Comparison of ENCODE assay signal across 1 cellular context in the genomic region with DNA sequence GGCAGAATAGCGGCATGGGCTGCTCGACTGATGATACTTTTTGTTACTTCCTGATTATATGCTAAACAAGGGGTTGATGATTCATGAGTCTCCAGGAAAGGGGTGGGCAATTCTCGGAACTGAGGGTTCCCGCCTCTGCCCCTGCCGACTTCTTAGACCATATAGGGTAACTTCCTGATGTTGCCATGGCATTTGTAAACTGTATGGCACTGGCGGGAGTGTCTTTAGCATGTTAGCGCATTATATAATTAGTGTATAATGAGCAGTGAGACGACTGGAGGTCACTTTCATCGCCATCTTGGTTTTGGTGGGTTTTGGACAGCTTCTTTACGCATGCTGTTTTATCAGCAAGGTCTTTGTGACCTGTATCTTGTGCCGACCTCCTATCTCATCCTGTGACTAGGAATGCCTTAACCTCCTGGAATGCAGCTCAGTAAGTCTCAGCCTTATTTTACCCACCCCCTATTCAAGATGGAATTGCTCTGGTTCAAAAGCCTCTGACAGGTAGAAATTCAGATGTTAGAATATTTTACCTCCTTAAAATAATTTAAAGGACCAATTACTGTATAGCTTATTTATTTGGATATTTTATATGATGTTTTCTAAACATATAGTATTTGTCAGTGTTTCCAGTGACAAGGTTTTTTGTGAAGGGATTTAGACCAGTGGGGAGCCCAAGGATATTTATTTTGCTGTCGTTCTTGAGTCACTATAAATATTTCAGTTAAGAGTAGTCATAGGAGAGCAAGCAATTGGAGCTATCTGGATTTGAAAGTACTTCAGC.
A peak's percentile ranks its signal among the peaks of the same experiment; 100 is the strongest.
TF ChIP-seq lines count a peak whose summit lies in the region.

No MANE protein-coding gene starts in this region.

TF ChIP-seq in K562, 482 proteins besides CTCF, POLR2A, EP300 and RAD21 (continued from another document and continues in another):
- TF ChIP-seq, protein P1, sequence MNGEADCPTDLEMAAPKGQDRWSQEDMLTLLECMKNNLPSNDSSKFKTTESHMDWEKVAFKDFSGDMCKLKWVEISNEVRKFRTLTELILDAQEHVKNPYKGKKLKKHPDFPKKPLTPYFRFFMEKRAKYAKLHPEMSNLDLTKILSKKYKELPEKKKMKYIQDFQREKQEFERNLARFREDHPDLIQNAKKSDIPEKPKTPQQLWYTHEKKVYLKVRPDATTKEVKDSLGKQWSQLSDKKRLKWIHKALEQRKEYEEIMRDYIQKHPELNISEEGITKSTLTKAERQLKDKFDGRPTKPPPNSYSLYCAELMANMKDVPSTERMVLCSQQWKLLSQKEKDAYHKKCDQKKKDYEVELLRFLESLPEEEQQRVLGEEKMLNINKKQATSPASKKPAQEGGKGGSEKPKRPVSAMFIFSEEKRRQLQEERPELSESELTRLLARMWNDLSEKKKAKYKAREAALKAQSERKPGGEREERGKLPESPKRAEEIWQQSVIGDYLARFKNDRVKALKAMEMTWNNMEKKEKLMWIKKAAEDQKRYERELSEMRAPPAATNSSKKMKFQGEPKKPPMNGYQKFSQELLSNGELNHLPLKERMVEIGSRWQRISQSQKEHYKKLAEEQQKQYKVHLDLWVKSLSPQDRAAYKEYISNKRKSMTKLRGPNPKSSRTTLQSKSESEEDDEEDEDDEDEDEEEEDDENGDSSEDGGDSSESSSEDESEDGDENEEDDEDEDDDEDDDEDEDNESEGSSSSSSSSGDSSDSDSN (IDR thresholded peaks at IDR 0.05; ENCODE audit: borderline replicate concordance in 1 of 2, low read depth in 2 of 2, low read length in 2 of 2) = no peak
- TF ChIP-seq, protein P2, sequence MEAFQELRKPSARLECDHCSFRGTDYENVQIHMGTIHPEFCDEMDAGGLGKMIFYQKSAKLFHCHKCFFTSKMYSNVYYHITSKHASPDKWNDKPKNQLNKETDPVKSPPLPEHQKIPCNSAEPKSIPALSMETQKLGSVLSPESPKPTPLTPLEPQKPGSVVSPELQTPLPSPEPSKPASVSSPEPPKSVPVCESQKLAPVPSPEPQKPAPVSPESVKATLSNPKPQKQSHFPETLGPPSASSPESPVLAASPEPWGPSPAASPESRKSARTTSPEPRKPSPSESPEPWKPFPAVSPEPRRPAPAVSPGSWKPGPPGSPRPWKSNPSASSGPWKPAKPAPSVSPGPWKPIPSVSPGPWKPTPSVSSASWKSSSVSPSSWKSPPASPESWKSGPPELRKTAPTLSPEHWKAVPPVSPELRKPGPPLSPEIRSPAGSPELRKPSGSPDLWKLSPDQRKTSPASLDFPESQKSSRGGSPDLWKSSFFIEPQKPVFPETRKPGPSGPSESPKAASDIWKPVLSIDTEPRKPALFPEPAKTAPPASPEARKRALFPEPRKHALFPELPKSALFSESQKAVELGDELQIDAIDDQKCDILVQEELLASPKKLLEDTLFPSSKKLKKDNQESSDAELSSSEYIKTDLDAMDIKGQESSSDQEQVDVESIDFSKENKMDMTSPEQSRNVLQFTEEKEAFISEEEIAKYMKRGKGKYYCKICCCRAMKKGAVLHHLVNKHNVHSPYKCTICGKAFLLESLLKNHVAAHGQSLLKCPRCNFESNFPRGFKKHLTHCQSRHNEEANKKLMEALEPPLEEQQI (IDR thresholded peaks at IDR 0.05) = no peak; the same call in 1 of the 2 replicates
- TF ChIP-seq CHD2 (IDR thresholded peaks at IDR 0.05; ENCODE audit: low read depth, low read length) = 0 out of 2 replicates have a peak, but pooled peaks have one; percentile 45
- no peak for TF ChIP-seq SPI1 (IDR thresholded peaks at IDR 0.05; ENCODE audit: borderline replicate concordance, low read depth, low read length)
- TF ChIP-seq, protein P3, sequence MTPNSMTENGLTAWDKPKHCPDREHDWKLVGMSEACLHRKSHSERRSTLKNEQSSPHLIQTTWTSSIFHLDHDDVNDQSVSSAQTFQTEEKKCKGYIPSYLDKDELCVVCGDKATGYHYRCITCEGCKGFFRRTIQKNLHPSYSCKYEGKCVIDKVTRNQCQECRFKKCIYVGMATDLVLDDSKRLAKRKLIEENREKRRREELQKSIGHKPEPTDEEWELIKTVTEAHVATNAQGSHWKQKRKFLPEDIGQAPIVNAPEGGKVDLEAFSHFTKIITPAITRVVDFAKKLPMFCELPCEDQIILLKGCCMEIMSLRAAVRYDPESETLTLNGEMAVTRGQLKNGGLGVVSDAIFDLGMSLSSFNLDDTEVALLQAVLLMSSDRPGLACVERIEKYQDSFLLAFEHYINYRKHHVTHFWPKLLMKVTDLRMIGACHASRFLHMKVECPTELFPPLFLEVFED (CRISPR knock-in tag; conservative IDR thresholded peaks at IDR 0.05) = peak; percentile 76; the same call in 1 of the 2 replicates
- peak; percentile 75 for TF ChIP-seq SUPT5H (IDR thresholded peaks at IDR 0.05)
- TF ChIP-seq, protein P4, sequence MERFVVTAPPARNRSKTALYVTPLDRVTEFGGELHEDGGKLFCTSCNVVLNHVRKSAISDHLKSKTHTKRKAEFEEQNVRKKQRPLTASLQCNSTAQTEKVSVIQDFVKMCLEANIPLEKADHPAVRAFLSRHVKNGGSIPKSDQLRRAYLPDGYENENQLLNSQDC (CRISPR knock-in tag; IDR thresholded peaks at IDR 0.05) = peak; percentile 85; the same call in 1 of the 2 replicates
- TF ChIP-seq, protein P5, sequence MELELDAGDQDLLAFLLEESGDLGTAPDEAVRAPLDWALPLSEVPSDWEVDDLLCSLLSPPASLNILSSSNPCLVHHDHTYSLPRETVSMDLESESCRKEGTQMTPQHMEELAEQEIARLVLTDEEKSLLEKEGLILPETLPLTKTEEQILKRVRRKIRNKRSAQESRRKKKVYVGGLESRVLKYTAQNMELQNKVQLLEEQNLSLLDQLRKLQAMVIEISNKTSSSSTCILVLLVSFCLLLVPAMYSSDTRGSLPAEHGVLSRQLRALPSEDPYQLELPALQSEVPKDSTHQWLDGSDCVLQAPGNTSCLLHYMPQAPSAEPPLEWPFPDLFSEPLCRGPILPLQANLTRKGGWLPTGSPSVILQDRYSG (tag; conservative IDR thresholded peaks at IDR 0.05; ENCODE audit: low read depth) = peak; percentile 96
- TF ChIP-seq GABPB1 (CRISPR knock-in tag; IDR thresholded peaks at IDR 0.05) = no peak; the same call in 1 of the 2 replicates
- TF ChIP-seq ATF7 (IDR thresholded peaks at IDR 0.05) = peak; percentile 96
- TF ChIP-seq, protein P6, sequence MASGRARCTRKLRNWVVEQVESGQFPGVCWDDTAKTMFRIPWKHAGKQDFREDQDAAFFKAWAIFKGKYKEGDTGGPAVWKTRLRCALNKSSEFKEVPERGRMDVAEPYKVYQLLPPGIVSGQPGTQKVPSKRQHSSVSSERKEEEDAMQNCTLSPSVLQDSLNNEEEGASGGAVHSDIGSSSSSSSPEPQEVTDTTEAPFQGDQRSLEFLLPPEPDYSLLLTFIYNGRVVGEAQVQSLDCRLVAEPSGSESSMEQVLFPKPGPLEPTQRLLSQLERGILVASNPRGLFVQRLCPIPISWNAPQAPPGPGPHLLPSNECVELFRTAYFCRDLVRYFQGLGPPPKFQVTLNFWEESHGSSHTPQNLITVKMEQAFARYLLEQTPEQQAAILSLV (tag; IDR thresholded peaks at IDR 0.05) = peak; percentile 16; the same call in 1 of the 2 replicates
- TF ChIP-seq TAF7 (tag; IDR thresholded peaks at IDR 0.05) = peak; percentile 92
- peak; percentile 29; the same call in 1 of the 2 replicates for TF ChIP-seq MYNN (IDR thresholded peaks at IDR 0.05)
- no peak for TF ChIP-seq MYNN (CRISPR knock-in tag; IDR thresholded peaks at IDR 0.05)
- 0 out of 2 replicates have a peak, but pooled peaks have one; percentile 56 for TF ChIP-seq ERF (CRISPR knock-in tag; IDR thresholded peaks at IDR 0.05)
- TF ChIP-seq, protein P7, sequence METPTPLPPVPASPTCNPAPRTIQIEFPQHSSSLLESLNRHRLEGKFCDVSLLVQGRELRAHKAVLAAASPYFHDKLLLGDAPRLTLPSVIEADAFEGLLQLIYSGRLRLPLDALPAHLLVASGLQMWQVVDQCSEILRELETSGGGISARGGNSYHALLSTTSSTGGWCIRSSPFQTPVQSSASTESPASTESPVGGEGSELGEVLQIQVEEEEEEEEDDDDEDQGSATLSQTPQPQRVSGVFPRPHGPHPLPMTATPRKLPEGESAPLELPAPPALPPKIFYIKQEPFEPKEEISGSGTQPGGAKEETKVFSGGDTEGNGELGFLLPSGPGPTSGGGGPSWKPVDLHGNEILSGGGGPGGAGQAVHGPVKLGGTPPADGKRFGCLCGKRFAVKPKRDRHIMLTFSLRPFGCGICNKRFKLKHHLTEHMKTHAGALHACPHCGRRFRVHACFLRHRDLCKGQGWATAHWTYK (CRISPR knock-in tag; IDR thresholded peaks at IDR 0.05) = peak; percentile 95
- TF ChIP-seq DDX20 (tag; IDR thresholded peaks at IDR 0.05; ENCODE audit: low read depth) = peak; percentile 95
- TF ChIP-seq FOS (IDR thresholded peaks at IDR 0.05; ENCODE audit: extremely low read depth, insufficient read length) = peak; percentile 57
- TF ChIP-seq GABPB2 (CRISPR knock-in tag; conservative IDR thresholded peaks at IDR 0.05) = no peak
- peak; percentile 60 for TF ChIP-seq KLF13 (tag; IDR thresholded peaks at IDR 0.05; ENCODE audit: borderline replicate concordance, low read depth)
- no peak for TF ChIP-seq FOXA1 (IDR thresholded peaks at IDR 0.05; ENCODE audit: borderline replicate concordance)
- TF ChIP-seq ZNF561 (CRISPR knock-in tag; conservative IDR thresholded peaks at IDR 0.05) = no peak
- TF ChIP-seq C11orf30 (IDR thresholded peaks at IDR 0.05; ENCODE audit: low read depth) = peak; percentile 91
- TF ChIP-seq PRPF4 (IDR thresholded peaks at IDR 0.05; ENCODE audit: insufficient read depth, low read depth, low read length, poor library complexity, severe bottlenecking) = no peak
- peak; percentile 85; the same call in 1 of the 2 replicates for TF ChIP-seq FOXK1 (CRISPR knock-in tag; IDR thresholded peaks at IDR 0.05; ENCODE audit: borderline replicate concordance)
- TF ChIP-seq ZNF445 (CRISPR knock-in tag; IDR thresholded peaks at IDR 0.05; ENCODE audit: low read depth) = peak; percentile 63; the same call in 1 of the 2 replicates
- 0 out of 2 replicates have a peak, but pooled peaks have one; percentile 77 for TF ChIP-seq CAMTA2 (CRISPR knock-in tag; conservative IDR thresholded peaks at IDR 0.05)
- peak; percentile 84; the same call in 1 of the 2 replicates for TF ChIP-seq NCOA1 (IDR thresholded peaks at IDR 0.05; ENCODE audit: low read depth)
- TF ChIP-seq, protein P8, sequence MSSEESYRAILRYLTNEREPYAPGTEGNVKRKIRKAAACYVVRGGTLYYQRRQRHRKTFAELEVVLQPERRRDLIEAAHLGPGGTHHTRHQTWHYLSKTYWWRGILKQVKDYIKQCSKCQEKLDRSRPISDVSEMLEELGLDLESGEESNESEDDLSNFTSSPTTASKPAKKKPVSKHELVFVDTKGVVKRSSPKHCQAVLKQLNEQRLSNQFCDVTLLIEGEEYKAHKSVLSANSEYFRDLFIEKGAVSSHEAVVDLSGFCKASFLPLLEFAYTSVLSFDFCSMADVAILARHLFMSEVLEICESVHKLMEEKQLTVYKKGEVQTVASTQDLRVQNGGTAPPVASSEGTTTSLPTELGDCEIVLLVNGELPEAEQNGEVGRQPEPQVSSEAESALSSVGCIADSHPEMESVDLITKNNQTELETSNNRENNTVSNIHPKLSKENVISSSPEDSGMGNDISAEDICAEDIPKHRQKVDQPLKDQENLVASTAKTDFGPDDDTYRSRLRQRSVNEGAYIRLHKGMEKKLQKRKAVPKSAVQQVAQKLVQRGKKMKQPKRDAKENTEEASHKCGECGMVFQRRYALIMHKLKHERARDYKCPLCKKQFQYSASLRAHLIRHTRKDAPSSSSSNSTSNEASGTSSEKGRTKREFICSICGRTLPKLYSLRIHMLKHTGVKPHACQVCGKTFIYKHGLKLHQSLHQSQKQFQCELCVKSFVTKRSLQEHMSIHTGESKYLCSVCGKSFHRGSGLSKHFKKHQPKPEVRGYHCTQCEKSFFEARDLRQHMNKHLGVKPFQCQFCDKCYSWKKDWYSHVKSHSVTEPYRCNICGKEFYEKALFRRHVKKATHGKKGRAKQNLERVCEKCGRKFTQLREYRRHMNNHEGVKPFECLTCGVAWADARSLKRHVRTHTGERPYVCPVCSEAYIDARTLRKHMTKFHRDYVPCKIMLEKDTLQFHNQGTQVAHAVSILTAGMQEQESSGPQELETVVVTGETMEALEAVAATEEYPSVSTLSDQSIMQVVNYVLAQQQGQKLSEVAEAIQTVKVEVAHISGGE (CRISPR knock-in tag; IDR thresholded peaks at IDR 0.05) = peak in 1 of 3 experiments; percentile 85; a peak in 2 of 6 replicates
- peak in 1 of 2 experiments; percentile 73; a peak in 2 of 4 replicates for TF ChIP-seq RCOR1 (IDR thresholded peaks at IDR 0.05; ENCODE audit: borderline replicate concordance in 1 of 2, low read depth in 2 of 2, low read length in 2 of 2)
- 0 out of 2 replicates have a peak, but pooled peaks have one; percentile 23 for TF ChIP-seq NR4A1 (CRISPR knock-in tag; IDR thresholded peaks at IDR 0.05)
- peak; percentile 96 for TF ChIP-seq NR4A1 (tag; IDR thresholded peaks at IDR 0.05)
- TF ChIP-seq PHB (CRISPR knock-in tag; IDR thresholded peaks at IDR 0.05) = peak; percentile 74; the same call in 1 of the 2 replicates
- TF ChIP-seq, protein P9, sequence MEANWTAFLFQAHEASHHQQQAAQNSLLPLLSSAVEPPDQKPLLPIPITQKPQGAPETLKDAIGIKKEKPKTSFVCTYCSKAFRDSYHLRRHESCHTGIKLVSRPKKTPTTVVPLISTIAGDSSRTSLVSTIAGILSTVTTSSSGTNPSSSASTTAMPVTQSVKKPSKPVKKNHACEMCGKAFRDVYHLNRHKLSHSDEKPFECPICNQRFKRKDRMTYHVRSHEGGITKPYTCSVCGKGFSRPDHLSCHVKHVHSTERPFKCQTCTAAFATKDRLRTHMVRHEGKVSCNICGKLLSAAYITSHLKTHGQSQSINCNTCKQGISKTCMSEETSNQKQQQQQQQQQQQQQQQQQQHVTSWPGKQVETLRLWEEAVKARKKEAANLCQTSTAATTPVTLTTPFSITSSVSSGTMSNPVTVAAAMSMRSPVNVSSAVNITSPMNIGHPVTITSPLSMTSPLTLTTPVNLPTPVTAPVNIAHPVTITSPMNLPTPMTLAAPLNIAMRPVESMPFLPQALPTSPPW (CRISPR knock-in tag; IDR thresholded peaks at IDR 0.05) = peak; percentile 91
- peak; percentile 69 for TF ChIP-seq CCNT2 (IDR thresholded peaks at IDR 0.05; ENCODE audit: borderline replicate concordance, extremely low read depth, insufficient read length, low read depth, low read length)
- no peak for TF ChIP-seq CBFB (CRISPR knock-in tag; IDR thresholded peaks at IDR 0.05)
- peak; percentile 96 for TF ChIP-seq JUN (IDR thresholded peaks at IDR 0.05; ENCODE audit: borderline replicate concordance, low read depth, low read length)
- TF ChIP-seq JUN (CRISPR knock-in tag; IDR thresholded peaks at IDR 0.05; ENCODE audit: borderline replicate concordance) = no peak
- TF ChIP-seq KDM1A (IDR thresholded peaks at IDR 0.05) = 0 out of 4 replicates have a peak, but pooled peaks of 1 of the 2 experiments have one; percentile 1
- TF ChIP-seq, protein P10, sequence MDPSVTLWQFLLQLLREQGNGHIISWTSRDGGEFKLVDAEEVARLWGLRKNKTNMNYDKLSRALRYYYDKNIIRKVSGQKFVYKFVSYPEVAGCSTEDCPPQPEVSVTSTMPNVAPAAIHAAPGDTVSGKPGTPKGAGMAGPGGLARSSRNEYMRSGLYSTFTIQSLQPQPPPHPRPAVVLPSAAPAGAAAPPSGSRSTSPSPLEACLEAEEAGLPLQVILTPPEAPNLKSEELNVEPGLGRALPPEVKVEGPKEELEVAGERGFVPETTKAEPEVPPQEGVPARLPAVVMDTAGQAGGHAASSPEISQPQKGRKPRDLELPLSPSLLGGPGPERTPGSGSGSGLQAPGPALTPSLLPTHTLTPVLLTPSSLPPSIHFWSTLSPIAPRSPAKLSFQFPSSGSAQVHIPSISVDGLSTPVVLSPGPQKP (CRISPR knock-in tag; IDR thresholded peaks at IDR 0.05) = no peak
